In genomic region chr3:184679056-184679502, GRCh38 we compare ENCODE assay signal across 11 cellular contexts. TPM values are rescaled to one million over a fixed set of nuclear protein-coding genes. Genes with fewer than 3 reads are reported as not detected.
DNase-seq lines count a peak whose midpoint lies in the region; ATAC-seq and TF ChIP-seq lines count a peak whose summit lies in the region.
"Had no signal": no experiment of that assay in that cellular context is flagged by ENCODE, and none has a peak within 500 bp of the region (broad histone marks: within the 10 kb centered on the region; RNA-seq: fewer than 3 reads in every experiment).

No MANE protein-coding gene starts in this region.

- TF ChIP-seq POLR2A in adrenal gland (IDR thresholded peaks at IDR 0.05) (no peak), body of pancreas (IDR thresholded peaks at IDR 0.05) (no peak)

- H3K36me3 ChIP-seq in HEK293 (ENCODE audit: control insufficient read depth in 2 of 2, insufficient read depth in 1 of 2, low read length in 2 of 2) (no peaks in the 10 kb centered on the region), adrenal gland (replicated peaks in 1 of 2) (no peaks in the 10 kb centered on the region), body of pancreas (replicated peaks in 1 of 2; ENCODE audit: insufficient read depth in 1 of 2, low read depth in 2 of 2) (no peaks in the 10 kb centered on the region)

- POLR2A ChIA-PET in HEK293 (lab: Yijun Ruan, JAX), result no interaction called here

- no peak overlapping the region for H3K4me3 ChIP-seq in HEK293 (ENCODE audit: low read depth, low read length)
- no peak overlapping the region for H3K4me3 ChIP-seq in right cardiac atrium (ENCODE audit: low read length)
- no peak overlapping the region for H3K4me3 ChIP-seq in adrenal gland
- no peak overlapping the region for H3K4me3 ChIP-seq in body of pancreas

- DNase-seq in NCI-H69 (lab: John Stamatoyannopoulos, UW), result peak; percentile 53
- peak; percentile 66 to 89 (median 79) for DNase-seq in right cardiac atrium
- DNase-seq in sciatic nerve (ENCODE audit: low spot score), result no peak
- DNase-seq in adrenal gland, result no peak
- DNase-seq in body of pancreas, result no peak
- no peak for DNase-seq in effector CD4-positive, alpha-beta T cell
- DNase-seq in dermis blood vessel endothelial cell, result no peak
- DNase-seq: activated B cell treated with CpG ODN at 0.5 μM for 24 hours; SIG-M5; stimulated activated naive CD4-positive, alpha-beta T cell treated with Interleukin-2 at 50 U/mL for 16 hours had no signal

- no peak overlapping the region; the same call in 1 of the 2 replicates for H3K27ac ChIP-seq in HEK293 (ENCODE audit: extremely low read depth, low read depth, low read length)
- H3K27ac ChIP-seq in right cardiac atrium (ENCODE audit: low read length), result no peak overlapping the region
- no peak overlapping the region for H3K27ac ChIP-seq in adrenal gland
- no peak overlapping the region for H3K27ac ChIP-seq in body of pancreas

- TF ChIP-seq CTCF in HEK293 (tag by site-specific recombination; IDR thresholded peaks at IDR 0.05) (no peak), adrenal gland (IDR thresholded peaks at IDR 0.05) (no peak), body of pancreas (IDR thresholded peaks at IDR 0.05) (no peak)

- ATAC-seq in right cardiac atrium, result peak; percentile 59 to 71
- ATAC-seq in sciatic nerve, result peak; percentile 81
- ATAC-seq in body of pancreas, result no peak

- intact Hi-C loops in right cardiac atrium (cut with DNase I) (no loop called here), sciatic nerve (cut with DNase I) (no loop called here), adrenal gland (cut with DNase I) (no loop called here), body of pancreas (cut with DNase I) (no loop called here)

- CTCF ChIA-PET in HEK293 (lab: Yijun Ruan, JAX), result no interaction called here

- 37% methylated on average over 16 of the region's 16 CpGs for WGBS in right cardiac atrium
- 35 to 75% (median 57%) methylated on average over 4 to 16 of the region's 16 CpGs for WGBS in adrenal gland, 4 donors
- WGBS in body of pancreas, 2 donors, result 68 to 74% methylated on average over 9 to 16 of the region's 16 CpGs

- H3K27me3 ChIP-seq in right cardiac atrium (ENCODE audit: control insufficient read depth, insufficient read depth) (no peaks in the 10 kb centered on the region), adrenal gland (no peaks in the 10 kb centered on the region), body of pancreas (no peaks in the 10 kb centered on the region)

- peaks cover 8% of the 10 kb centered on the region for H3K4me1 ChIP-seq in HEK293 (ENCODE audit: control insufficient read depth, insufficient read depth, low read length)
- no peaks in the 10 kb centered on the region for H3K4me1 ChIP-seq in right cardiac atrium (ENCODE audit: control insufficient read depth, insufficient read depth, low read length)
- no peaks in the 10 kb centered on the region for H3K4me1 ChIP-seq in adrenal gland (replicated peaks in 1 of 2)
- H3K4me1 ChIP-seq in body of pancreas, result peaks cover 19% of the 10 kb centered on the region

- H3K9me3 ChIP-seq in HEK293 (ENCODE audit: control insufficient read depth, insufficient read depth, low read depth, low read length) (no peaks in the 10 kb centered on the region), right cardiac atrium (ENCODE audit: control insufficient read depth, low read length) (no peaks in the 10 kb centered on the region), adrenal gland (replicated peaks in 1 of 3) (no peaks in the 10 kb centered on the region), body of pancreas (no peaks in the 10 kb centered on the region)

TF ChIP-seq in HEK293, 187 proteins besides CTCF, POLR2A, EP300 and RAD21:
- TF ChIP-seq ZNF610 (tag by site-specific recombination; IDR thresholded peaks at IDR 0.05; ENCODE audit: borderline replicate concordance) (no peak), ZNF423 (tag by site-specific recombination; IDR thresholded peaks at IDR 0.05) (peak; percentile 35; the same call in 1 of the 2 replicates)

RNA-seq across cellular contexts. Expression of gene MAGEF1, which starts 32.8 kb away (rescaled TPM):
- total RNA-seq in right cardiac atrium (10 to 100 TPM; 25.5 to 29.8 (median 27.3) TPM), sciatic nerve (25.0 TPM), adrenal gland (10 to 100 TPM; 23.7 to 69.1 (median 36.3) TPM), body of pancreas (10 to 100 TPM; 21.8 to 31.1 TPM), dermis blood vessel endothelial cell (12.4 and 12.9 TPM in 2 replicates)
- polyA plus RNA-seq in right cardiac atrium (30.4 TPM), adrenal gland (10 to 100 TPM; 22.1 to 40.5 (median 24.2) TPM)

Comparison
In these comparisons a context has a peak if more than half of its experiments do, and no peak if none do; other contexts are left out.
1. DNase-seq: peak in NCI-H69 (single experiment) and right cardiac atrium (3 of 3); none in sciatic nerve (single experiment), adrenal gland (0 of 7), body of pancreas (0 of 4), effector CD4-positive, alpha-beta T cell (single experiment) and dermis blood vessel endothelial cell (single experiment).